Comparison of ENCODE assay signal across 30 cellular contexts in the genomic region with DNA sequence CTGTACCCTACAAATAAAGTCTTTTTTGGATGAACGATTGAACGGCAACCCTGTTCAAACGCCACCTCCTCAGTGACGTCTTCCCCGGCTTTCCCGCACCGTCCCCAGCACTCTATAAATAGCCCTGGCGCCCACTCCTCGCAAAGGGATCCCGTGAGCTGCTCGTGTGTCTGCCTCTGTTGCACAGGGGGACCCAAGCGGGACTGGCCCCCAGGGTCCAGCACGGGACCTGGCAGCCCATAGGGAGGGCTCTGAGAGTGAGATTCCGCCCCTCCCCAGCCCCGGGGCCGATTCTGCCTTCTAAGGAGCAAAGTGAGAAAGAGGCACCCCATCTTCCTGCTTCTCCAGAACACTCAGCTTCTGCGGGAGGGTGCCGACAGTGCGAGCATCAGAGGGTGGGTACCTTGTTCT. TPM values are rescaled to one million over a fixed set of nuclear protein-coding genes. Genes with fewer than 3 reads are reported as not detected.
DNase-seq lines count a peak whose midpoint lies in the region; ATAC-seq and TF ChIP-seq lines count a peak whose summit lies in the region.
"Had no signal": no experiment of that assay in that cellular context is flagged by ENCODE, and none has a peak within 500 bp of the region (broad histone marks: within the 10 kb centered on the region; RNA-seq: fewer than 3 reads in every experiment).

No MANE protein-coding gene starts in this region.

- ATAC-seq in left cardiac atrium: no peak
- ATAC-seq in upper lobe of right lung: no peak
- ATAC-seq in GM21360 (IDR thresholded peaks at IDR 0.05; ENCODE audit: unreplicated experiment): no peak
- ATAC-seq: foreskin keratinocyte, GM23338, PC-3 had no signal

- H3K9me3 ChIP-seq in left ventricle myocardium inferior (replicated peaks) (no peaks in the 10 kb centered on the region), endocrine pancreas (ENCODE audit: control insufficient read depth, low read length) (no peaks in the 10 kb centered on the region), upper lobe of right lung (no peaks in the 10 kb centered on the region)
- H3K9me3 ChIP-seq: breast epithelium, right lobe of liver had no signal

- intact Hi-C loops in left ventricle myocardium inferior (cut with micrococcal nuclease): no loop called here
- intact Hi-C loops in left cardiac atrium (cut with DNase I): loop anchor here in 1 of 2 donors (5.0 kb wide), 1 partner anchor 40 kb away; no protein-coding TSS in a partner anchor
- intact Hi-C loops in upper lobe of right lung (cut with DNase I): no loop called here

- no peaks in the 10 kb centered on the region for H3K9me3 Mint-ChIP-seq in nephron progenitor cell
- H3K9me3 Mint-ChIP-seq: activated naive CD4-positive, alpha-beta T cell treated with anti-CD3 and anti-CD28 coated beads, Interleukin-2, amount 50 U/mL, for 24 hours; GM23338; type B pancreatic cell had no signal

- no peak overlapping the region for H3K4me3 Mint-ChIP-seq in nephron progenitor cell
- H3K4me3 Mint-ChIP-seq: activated naive CD4-positive, alpha-beta T cell treated with anti-CD3 and anti-CD28 coated beads, Interleukin-2, amount 50 U/mL, for 24 hours; GM23338; type B pancreatic cell had no signal

- H3K27me3 ChIP-seq in left ventricle myocardium inferior (ENCODE audit: low read depth) (no peaks in the 10 kb centered on the region), endocrine pancreas (ENCODE audit: control insufficient read depth, insufficient read depth, low read length) (no peaks in the 10 kb centered on the region), upper lobe of right lung (no peaks in the 10 kb centered on the region)
- H3K27me3 ChIP-seq: breast epithelium, foreskin keratinocyte, right lobe of liver had no signal

- TF ChIP-seq CTCF in left ventricle myocardium inferior (IDR thresholded peaks at IDR 0.05; ENCODE audit: borderline replicate concordance) (no peak), nephron progenitor cell (IDR thresholded peaks at IDR 0.05) (no peak), upper lobe of right lung (IDR thresholded peaks at IDR 0.05) (no peak)

- H3K4me1 Mint-ChIP-seq in nephron progenitor cell: peaks cover 34% of the 10 kb centered on the region

- H3K36me3 Mint-ChIP-seq in nephron progenitor cell (ENCODE audit: low read depth): peaks cover 53% of the 10 kb centered on the region

- H3K27ac ChIP-seq in left ventricle myocardium inferior (replicated peaks) (peak overlapping the region; percentile 47), upper lobe of right lung (peak overlapping the region; percentile 55)
- H3K27ac ChIP-seq: C4-2B, foreskin keratinocyte, WERI-Rb-1 had no signal

- DNase-seq in left ventricle myocardium inferior (no peak), left cardiac atrium (no peak), nephron progenitor cell (no peak), upper lobe of right lung (peak; percentile 57), glomerular visceral epithelial cell (ENCODE audit: extremely low spot score) (no peak), cortex of kidney (lab: John Stamatoyannopoulos, UW) (no peak)
- DNase-seq: 8988T; activated CD4-positive, alpha-beta T cell treated with anti-CD3 and anti-CD28 coated beads for 48 hours; amniotic stem cell; DND-41; effector memory CD4-positive, alpha-beta T cell; foreskin keratinocyte; Karpas-422; kidney glomerular epithelial cell; NCI-H1436; NCI-H2081 treated with DMSO at 0.1 percent for 48 hours; NCI-H226; NCI-H526 treated with DMSO at 0.1 percent for 48 hours; PC-3; SHP77 treated with DMSO at 0.1 percent for 48 hours; stimulated activated CD4-positive, alpha-beta T cell treated with anti-CD3 and anti-CD28 coated beads, Interleukin-4, amount 100 ng/mL, for 1 hour; WERI-Rb-1 had no signal

- peaks cover 43% of the 10 kb centered on the region for H3K36me3 ChIP-seq in left ventricle myocardium inferior
- H3K36me3 ChIP-seq in endocrine pancreas (ENCODE audit: control insufficient read depth, insufficient read depth, low read length): peaks cover 9% of the 10 kb centered on the region
- H3K36me3 ChIP-seq in upper lobe of right lung: peaks cover 58% of the 10 kb centered on the region

- H3K4me1 ChIP-seq in left ventricle myocardium inferior (peaks cover 72% of the 10 kb centered on the region), endocrine pancreas (ENCODE audit: control insufficient read depth, insufficient read depth, low read length) (peaks cover 3% of the 10 kb centered on the region), upper lobe of right lung (peaks cover 37% of the 10 kb centered on the region)
- H3K4me1 ChIP-seq: breast epithelium, foreskin keratinocyte had no signal

- H3K4me3 ChIP-seq in left ventricle myocardium inferior (no peak overlapping the region), endocrine pancreas (ENCODE audit: control insufficient read depth, insufficient read depth, low read length) (no peak overlapping the region), upper lobe of right lung (no peak overlapping the region)
- H3K4me3 ChIP-seq: breast epithelium, GM23338, right lobe of liver had no signal

- peak overlapping the region; percentile 74 for H3K9ac ChIP-seq in endocrine pancreas (ENCODE audit: control insufficient read depth, insufficient read depth, low read length)

- no peaks in the 10 kb centered on the region for H3K27me3 Mint-ChIP-seq in nephron progenitor cell (ENCODE audit: low read depth, poor library complexity)
- H3K27me3 Mint-ChIP-seq: activated naive CD4-positive, alpha-beta T cell treated with anti-CD3 and anti-CD28 coated beads, Interleukin-2, amount 50 U/mL, for 24 hours; type B pancreatic cell had no signal

- H3K27ac Mint-ChIP-seq in nephron progenitor cell: peak overlapping the region; percentile 64
- H3K27ac Mint-ChIP-seq: activated naive CD4-positive, alpha-beta T cell treated with anti-CD3 and anti-CD28 coated beads, Interleukin-2, amount 50 U/mL, for 24 hours; GM23338; type B pancreatic cell had no signal

RNA-seq across cellular contexts. Expression of a gene that starts 8.1 kb away (rescaled TPM):
- total RNA-seq in left ventricle myocardium inferior: 15.6 TPM
- 10 to 100 TPM; 12.4 to 17.3 TPM for total RNA-seq in left cardiac atrium
- total RNA-seq in upper lobe of right lung: 14.2 TPM

RNA-seq across cellular contexts. Expression of a gene that starts 8.5 kb away (rescaled TPM):
- total RNA-seq in left ventricle myocardium inferior (52.7 TPM), left cardiac atrium (10 to 100 TPM; 37.2 to 61.9 TPM), upper lobe of right lung (68.5 TPM)

RNA-seq across cellular contexts. Expression of a gene that starts 20.9 kb away (rescaled TPM):
- total RNA-seq in left ventricle myocardium inferior (7.9 TPM), left cardiac atrium (10 to 100 TPM; 14.9 to 18.0 TPM), upper lobe of right lung (58.9 TPM)

RNA-seq across cellular contexts. Expression of a gene that starts 50.6 kb away (rescaled TPM):
- total RNA-seq in left ventricle myocardium inferior (5.9 TPM), left cardiac atrium (10 to 100 TPM; 34.3 to 40.8 TPM), upper lobe of right lung (133 TPM)
